8 cellular contexts compared by ENCODE assay signal in the genomic region with DNA sequence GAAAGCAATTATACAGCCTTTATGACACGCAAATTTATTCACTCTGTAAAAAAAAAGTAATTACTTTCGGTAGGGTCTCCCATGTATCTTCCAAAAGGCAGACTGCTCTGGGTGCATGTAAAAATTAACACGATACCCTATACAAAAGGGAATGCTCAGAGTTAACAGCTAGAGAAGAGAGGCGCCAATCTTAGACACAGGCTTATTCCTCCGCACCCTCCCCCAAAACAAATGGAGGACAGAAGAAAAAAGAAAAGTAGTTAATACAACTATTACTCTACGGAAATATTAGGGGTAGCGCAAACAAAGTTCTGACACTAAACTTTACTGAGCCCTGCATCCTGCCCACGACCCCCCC. TPM values are rescaled to one million over a fixed set of nuclear protein-coding genes. Genes with fewer than 3 reads are reported as not detected.
DNase-seq lines count a peak whose midpoint lies in the region; ATAC-seq and TF ChIP-seq lines count a peak whose summit lies in the region.

No MANE protein-coding gene starts in this region.

- no peak for TF ChIP-seq POLR2A in NB4 (IDR thresholded peaks at IDR 0.05; ENCODE audit: extremely low read depth, insufficient read length)

- in situ Hi-C loops in KBM-7 (cut with MboI; ENCODE audit: low pct_unique_long_range_greater_than_20kb, low sequenced_read_pairs), result no loop called here

- H3K4me3 Mint-ChIP-seq in endodermal cell, result peak overlapping the region; percentile 99
- peak overlapping the region; percentile 99 for H3K4me3 Mint-ChIP-seq in neural crest cell

- H3K36me3 Mint-ChIP-seq in endodermal cell (ENCODE audit: low read depth) (peaks cover 10% of the 10 kb centered on the region), neural crest cell (ENCODE audit: low read depth) (peaks cover under 1% of the 10 kb centered on the region)

- WGBS in endodermal cell (ENCODE audit: insufficient coverage in 1 of 2, insufficient read length in 1 of 2), 2 experiments, result 0 to 4% methylated on average over 3 to 5 of the region's 8 CpGs

- ATAC-seq in GM19397 (IDR thresholded peaks at IDR 0.05; ENCODE audit: unreplicated experiment), result peak; percentile 13

- H3K36me3 ChIP-seq in ACC112 (ENCODE audit: insufficient read depth, low read length), result peaks cover 6% of the 10 kb centered on the region; the same call in 1 of the 2 replicates
- H3K36me3 ChIP-seq in endodermal cell (ENCODE audit: control insufficient read depth, insufficient read depth, low read length), result peaks cover 25% of the 10 kb centered on the region

- H3K27ac Mint-ChIP-seq in endodermal cell (peak overlapping the region; percentile 99), neural crest cell (ENCODE audit: unreplicated experiment) (peak overlapping the region; percentile 99)

- H3K79me2 ChIP-seq in ACC112 (ENCODE audit: control insufficient read depth, insufficient read depth, low read length, unreplicated experiment), result peaks cover 26% of the 10 kb centered on the region

- H3K9ac ChIP-seq in endodermal cell (ENCODE audit: extremely low read depth, low read length, poor library complexity, severe bottlenecking), result peak overlapping the region; percentile 88

- H3K9me3 Mint-ChIP-seq in endodermal cell (no peaks in the 10 kb centered on the region), neural crest cell (no peaks in the 10 kb centered on the region)

- peak overlapping the region; percentile 98 for H2AFZ ChIP-seq in ACC112 (ENCODE audit: low read length, unreplicated experiment)

- H3K27me3 Mint-ChIP-seq in endodermal cell (ENCODE audit: insufficient read depth) (no peaks in the 10 kb centered on the region), neural crest cell (ENCODE audit: low read depth) (no peaks in the 10 kb centered on the region)

- peak overlapping the region; percentile 92 for H3K4me3 ChIP-seq in ACC112 (ENCODE audit: low read depth, low read length)
- peak overlapping the region; percentile 76 for H3K4me3 ChIP-seq in NB4 (ENCODE audit: low read depth, low read length)
- H3K4me3 ChIP-seq in endodermal cell (ENCODE audit: low read length), result peak overlapping the region; percentile 99

- H3K4me1 ChIP-seq in ACC112 (ENCODE audit: control insufficient read depth, insufficient read depth, low read length, unreplicated experiment), result peaks cover 22% of the 10 kb centered on the region
- H3K4me1 ChIP-seq in endodermal cell (ENCODE audit: control insufficient read depth, insufficient read depth, low read length), result peaks cover 4% of the 10 kb centered on the region

- no peaks in the 10 kb centered on the region for H3K27me3 ChIP-seq in ACC112 (ENCODE audit: insufficient read depth, low read length)
- H3K27me3 ChIP-seq in endodermal cell (ENCODE audit: control insufficient read depth, insufficient read depth, low read length, poor library complexity, severe bottlenecking), result no peaks in the 10 kb centered on the region

- DNase-seq in NB4 (ENCODE audit: low read depth) (no peak), endodermal cell (no peak), neural crest cell (ENCODE audit: low read depth, low spot score) (no peak), KBM-7 (no peak), hippocampal formation (lab: John Stamatoyannopoulos, UW) (no peak), NCI-H1436 treated with DMSO at 0.1 percent for 48 hours (lab: John Stamatoyannopoulos, UW) (no peak)

- H3K9me3 ChIP-seq in endodermal cell (ENCODE audit: control insufficient read depth, low read length), result no peaks in the 10 kb centered on the region

- H3K27ac ChIP-seq in ACC112 (ENCODE audit: low read depth, low read length) (no peak overlapping the region), endodermal cell (ENCODE audit: low read depth, low read length) (peak overlapping the region; percentile 90)

- H3K4me1 Mint-ChIP-seq in endodermal cell (peaks cover 19% of the 10 kb centered on the region), neural crest cell (peaks cover 26% of the 10 kb centered on the region)

- no peak for TF ChIP-seq CTCF in NB4 (IDR thresholded peaks at IDR 0.05; ENCODE audit: low read depth, low read length)
- TF ChIP-seq CTCF in endodermal cell (conservative IDR thresholded peaks at IDR 0.05), result no peak
- no peak for TF ChIP-seq CTCF in neural crest cell (conservative IDR thresholded peaks at IDR 0.05)

RNA-seq across cellular contexts. Expression of a gene that starts 0.4 kb away (rescaled TPM):
- total RNA-seq in endodermal cell, result 10 to 100 TPM; 18.8 to 24.4 TPM
- polyA plus RNA-seq in endodermal cell (2013, experiment 1 of 2), result 29.4 TPM
- polyA plus RNA-seq in endodermal cell (2013, experiment 2 of 2), result 29.2 TPM
- total RNA-seq in neural crest cell, result 17.3 and 18.3 TPM in 2 replicates

RNA-seq across cellular contexts. Expression of a gene that starts 41.7 kb away (rescaled TPM):
- total RNA-seq in endodermal cell (not detected), neural crest cell (not detected in 2 replicates)
- polyA plus RNA-seq in endodermal cell (2013, experiment 1 of 2), result not detected
- polyA plus RNA-seq in endodermal cell (2013, experiment 2 of 2), result not detected
